Comparison of ENCODE assay signal across 8 cellular contexts in genomic region chr3:4271834-4272233, GRCh38. TPM values are rescaled to one million over a fixed set of nuclear protein-coding genes. Genes with fewer than 3 reads are reported as not detected.
A peak's percentile ranks its signal among the peaks of the same experiment; 100 is the strongest.
DNase-seq lines count a peak whose midpoint lies in the region; ATAC-seq, FAIRE-seq and TF ChIP-seq lines count a peak whose summit lies in the region.

No MANE protein-coding gene starts in this region.

- H3K9ac ChIP-seq in BLaER1 treated with 17β-estradiol and CSF1 and Interleukin-3, amounts not matched to agents 10 nM and 100 nM: no peak overlapping the region

- no peak overlapping the region for H3K4me3 ChIP-seq in BLaER1 treated with 17β-estradiol and CSF1 and Interleukin-3, amounts not matched to agents 10 nM and 100 nM
- H3K4me3 ChIP-seq in HFF-Myc (replicated peaks; ENCODE audit: low read depth, low read length) (no peak overlapping the region), sigmoid colon (no peak overlapping the region)

- intact Hi-C loops in sigmoid colon (cut with DNase I): loop anchor here (5.0 kb wide), 1 partner anchor 1070 kb away; no protein-coding TSS in a partner anchor

- H3K4me2 ChIP-seq in BLaER1 treated with 17β-estradiol and CSF1 and Interleukin-3, amounts not matched to agents 10 nM and 100 nM: peak overlapping the region in 10 of 11 experiments; percentile 56 to 86 (median 73); a peak in 15 of 22 replicates

- H3K36me3 ChIP-seq in BLaER1 treated with 17β-estradiol and CSF1 and Interleukin-3, amounts not matched to agents 10 nM and 100 nM: no peaks in the 10 kb centered on the region
- no peaks in the 10 kb centered on the region for H3K36me3 ChIP-seq in sigmoid colon

- no peaks in the 10 kb centered on the region for H3K27me3 ChIP-seq in BLaER1 treated with 17β-estradiol and CSF1 and Interleukin-3, amounts not matched to agents 10 nM and 100 nM
- no peaks in the 10 kb centered on the region for H3K27me3 ChIP-seq in sigmoid colon

- no peaks in the 10 kb centered on the region for H3K9me3 ChIP-seq in BLaER1 treated with 17β-estradiol and CSF1 and Interleukin-3, amounts not matched to agents 10 nM and 100 nM (replicated peaks in 1 of 11)
- H3K9me3 ChIP-seq in sigmoid colon: no peaks in the 10 kb centered on the region

- DNase-seq in HFF-Myc (ENCODE audit: extremely low read depth, low read depth) (peak; percentile 11), NCI-H2029 (lab: John Stamatoyannopoulos, UW) (no peak), sigmoid colon (no peak), omental fat pad (ENCODE audit: low spot score) (no peak)

- TF ChIP-seq CTCF in HFF-Myc (IDR thresholded peaks at IDR 0.05; ENCODE audit: low read depth, low read length, missing control alignments): peak; percentile 28
- TF ChIP-seq CTCF in VCaP (conservative IDR thresholded peaks at IDR 0.05): peak; percentile 84
- TF ChIP-seq CTCF in sigmoid colon (IDR thresholded peaks at IDR 0.05): peak in 2 of 4 experiments; percentile 24 to 29
- TF ChIP-seq CTCF in omental fat pad (IDR thresholded peaks at IDR 0.05): no peak

- peak; percentile 95 for FAIRE-seq in islet of Langerhans (lab: Jason Lieb, UNC)

- ATAC-seq in GM21723 (IDR thresholded peaks at IDR 0.05; ENCODE audit: unreplicated experiment) (no peak), omental fat pad (ENCODE audit: low FRiP score) (no peak)

- TF ChIP-seq EP300 in sigmoid colon (IDR thresholded peaks at IDR 0.05): no peak

- H3K4me1 ChIP-seq in BLaER1 treated with 17β-estradiol and CSF1 and Interleukin-3, amounts not matched to agents 10 nM and 100 nM: peaks cover 18 to 22% (median 21%) of the 10 kb centered on the region in 10 experiments
- no peaks in the 10 kb centered on the region for H3K4me1 ChIP-seq in sigmoid colon

- TF ChIP-seq POLR2A in sigmoid colon (IDR thresholded peaks at IDR 0.05): no peak

- no peak overlapping the region for H3K27ac ChIP-seq in BLaER1 treated with 17β-estradiol and CSF1 and Interleukin-3, amounts not matched to agents 10 nM and 100 nM
- H3K27ac ChIP-seq in VCaP: no peak overlapping the region
- H3K27ac ChIP-seq in sigmoid colon: no peak overlapping the region

- no peaks in the 10 kb centered on the region for H4K20me1 ChIP-seq in BLaER1 treated with 17β-estradiol and CSF1 and Interleukin-3, amounts not matched to agents 10 nM and 100 nM

- WGBS in sigmoid colon, 2 donors: 14 to 35% methylated on average over 4 of the region's 4 CpGs

RNA-seq across cellular contexts. Expression of gene SETMAR, which starts 31.3 kb away (rescaled TPM):
- total RNA-seq in sigmoid colon (10 to 100 TPM; 15.3 to 36.4 (median 28.6) TPM), omental fat pad (10 to 100 TPM; 24.7 to 30.3 (median 28.4) TPM)
- polyA plus RNA-seq in sigmoid colon: 10 to 100 TPM in 2 of 3 donors, 1 to 10 TPM in 1; 8.8 to 12.6 (median 10.6) TPM

Comparison
In these comparisons a context has a peak if more than half of its experiments do, and no peak if none do; other contexts are left out.
1. CTCF ChIP-seq: peak in HFF-Myc (single experiment) and VCaP (single experiment); none in omental fat pad (0 of 3).